26 cellular contexts compared by ENCODE assay signal in genomic region chr1:67773462-67773861, GRCh38. TPM values are rescaled to one million over a fixed set of nuclear protein-coding genes. Genes with fewer than 3 reads are reported as not detected.
"Had no signal": no experiment of that assay in that cellular context is flagged by ENCODE, and none has a peak within 500 bp of the region (broad histone marks: within the 10 kb centered on the region; RNA-seq: fewer than 3 reads in every experiment).

No MANE protein-coding gene starts in this region.

- H3K9me3 Mint-ChIP-seq: activated CD4-positive, alpha-beta memory T cell treated with anti-CD3 and anti-CD28 coated beads for 36 hours; activated naive CD8-positive, alpha-beta T cell treated with anti-CD3 and anti-CD28 coated beads, Interleukin-2, amount 10 ng/mL, durations not matched to agents 7 days and 5 days; dendritic cell treated with granulocyte-macrophage colony-stimulating factor and Interleukin-4, amounts not matched to agents 40 ng/mL and 50 ng/mL, for 4 days; memory B cell; type B pancreatic cell had no signal

- H3K36me3 Mint-ChIP-seq: activated CD4-positive, alpha-beta memory T cell treated with anti-CD3 and anti-CD28 coated beads for 36 hours; activated naive CD8-positive, alpha-beta T cell treated with anti-CD3 and anti-CD28 coated beads, Interleukin-2, amount 10 ng/mL, durations not matched to agents 7 days and 5 days; memory B cell; naive B cell had no signal

- H3K4me1 ChIP-seq: testis had no signal

- H3K4me1 Mint-ChIP-seq: naive B cell had no signal

- H3K36me3 ChIP-seq: vagina had no signal

- DNase-seq: activated CD4-positive, alpha-beta memory T cell treated with anti-CD3 and anti-CD28 coated beads for 36 hours; activated CD4-positive, alpha-beta T cell treated with anti-CD3 and anti-CD28 coated beads for 48 hours; activated naive CD4-positive, alpha-beta T cell treated with Interleukin-2 at 50 U/mL for 16 hours; activated naive CD8-positive, alpha-beta T cell treated with anti-CD3 and anti-CD28 coated beads, Interleukin-2, amount 10 ng/mL, durations not matched to agents 7 days and 5 days; activated T-cell treated with anti-CD3 and anti-CD28 coated beads, Interleukin-2, amount 50 U/mL, for 48 hours; amygdala; caudate nucleus; effector CD4-positive, alpha-beta T cell; glutamatergic neuron; naive B cell; nucleus accumbens; posterior cingulate gyrus; small intestine; stimulated activated CD4-positive, alpha-beta T cell treated with anti-CD3 and anti-CD28 coated beads, Interleukin-15, amount 100 ng/mL, for 24 hours; stimulated activated CD4-positive, alpha-beta T cell treated with anti-CD3 and anti-CD28 coated beads, Interleukin-2, amount 100 ng/mL, for 48 hours; stimulated activated CD8-positive, alpha-beta memory T cell treated with anti-CD3 and anti-CD28 coated beads, Interleukin-4, amount 100 ng/mL, for 48 hours; stimulated activated naive CD4-positive, alpha-beta T cell; testis had no signal

- H3K9me3 ChIP-seq: testis, vagina had no signal

- H3K27ac ChIP-seq: hepatocyte, testis, vagina had no signal

- ATAC-seq: sciatic nerve had no signal

- H3K27me3 Mint-ChIP-seq: type B pancreatic cell had no signal

- H3K4me3 Mint-ChIP-seq: activated CD4-positive, alpha-beta memory T cell treated with anti-CD3 and anti-CD28 coated beads for 36 hours; activated naive CD8-positive, alpha-beta T cell treated with anti-CD3 and anti-CD28 coated beads, Interleukin-2, amount 10 ng/mL, durations not matched to agents 7 days and 5 days; dendritic cell treated with granulocyte-macrophage colony-stimulating factor and Interleukin-4, amounts not matched to agents 40 ng/mL and 50 ng/mL, for 4 days; memory B cell; naive B cell; type B pancreatic cell had no signal

- H3K27me3 ChIP-seq: hepatocyte, testis, vagina had no signal

- FAIRE-seq: endometrium, frontal cortex, small intestine had no signal

- H3K27ac Mint-ChIP-seq: activated CD4-positive, alpha-beta memory T cell treated with anti-CD3 and anti-CD28 coated beads for 36 hours; activated naive CD8-positive, alpha-beta T cell treated with anti-CD3 and anti-CD28 coated beads, Interleukin-2, amount 10 ng/mL, durations not matched to agents 7 days and 5 days; dendritic cell treated with granulocyte-macrophage colony-stimulating factor and Interleukin-4, amounts not matched to agents 40 ng/mL and 50 ng/mL, for 4 days; memory B cell; naive B cell; type B pancreatic cell had no signal

- H3K4me3 ChIP-seq: hepatocyte, testis, vagina had no signal

RNA-seq across cellular contexts. Expression of gene GNG12, which starts 59.8 kb away (rescaled TPM):
- total RNA-seq: activated naive CD8-positive, alpha-beta T cell treated with anti-CD3 and anti-CD28 coated beads, Interleukin-2, amount 10 ng/mL, durations not matched to agents 7 days and 5 days had no signal
